ENCODE assay signal across 12 cellular contexts in the genomic region with DNA sequence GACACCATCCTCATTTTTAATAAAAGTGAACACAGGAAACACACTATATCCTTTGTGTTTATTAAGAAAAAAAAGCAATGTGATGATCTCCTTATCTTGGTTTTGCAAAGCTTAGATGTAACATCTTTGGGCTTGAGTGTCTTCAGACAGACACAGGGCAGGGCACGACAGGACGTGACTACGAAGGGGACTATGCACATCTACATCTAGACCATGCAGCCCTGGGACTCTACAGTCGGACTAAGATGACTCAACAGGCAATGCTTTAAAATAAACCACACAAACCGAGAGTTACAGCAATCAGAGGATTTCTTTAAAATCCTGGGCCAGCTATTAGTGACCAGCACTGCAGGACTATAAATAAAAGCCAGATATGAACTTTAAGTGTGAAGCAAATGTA. TPM values are rescaled to one million over a fixed set of nuclear protein-coding genes. Genes with fewer than 3 reads are reported as not detected.
DNase-seq lines count a peak whose midpoint lies in the region; FAIRE-seq and TF ChIP-seq lines count a peak whose summit lies in the region.
"Had no signal": no experiment of that assay in that cellular context is flagged by ENCODE, and none has a peak within 500 bp of the region (broad histone marks: within the 10 kb centered on the region; RNA-seq: fewer than 3 reads in every experiment).

No MANE protein-coding gene starts in this region.

- no peaks in the 10 kb centered on the region for H4K20me1 ChIP-seq in endothelial cell of umbilical vein (replicated peaks; ENCODE audit: control insufficient read depth, extremely low read depth, insufficient read depth, low read length)

- H3K27me3 Mint-ChIP-seq in nephron progenitor cell (ENCODE audit: low read depth, poor library complexity): peaks cover 5% of the 10 kb centered on the region

- H3K4me1 ChIP-seq in endothelial cell of umbilical vein (ENCODE audit: control insufficient read depth, extremely low read depth, insufficient read depth, low read length): peaks cover 6% of the 10 kb centered on the region
- H3K4me1 ChIP-seq: psoas muscle had no signal

- no peak overlapping the region for H3K9ac ChIP-seq in endothelial cell of umbilical vein (replicated peaks; ENCODE audit: extremely low read depth, insufficient read depth, low read length)

- H3K27ac ChIP-seq in endothelial cell of umbilical vein (ENCODE audit: insufficient read depth, low read depth, low read length): no peak overlapping the region
- H3K27ac ChIP-seq: psoas muscle had no signal

- H2AFZ ChIP-seq in endothelial cell of umbilical vein (ENCODE audit: low read depth, low read length): no peak overlapping the region

- POLR2A ChIA-PET in endothelial cell of umbilical vein (lab: Charles Lee): no interaction called here

- dilution Hi-C loops in endothelial cell of umbilical vein (cut with MboI; ENCODE audit: extremely low pct_ligation_motif_present, low sequenced_read_pairs): no loop called here

- no peaks in the 10 kb centered on the region for H3K9me1 ChIP-seq in endothelial cell of umbilical vein (replicated peaks; ENCODE audit: control insufficient read depth, extremely low read depth, insufficient read depth, low read length)

- H3K36me3 Mint-ChIP-seq in nephron progenitor cell (ENCODE audit: low read depth): peaks cover 74% of the 10 kb centered on the region

- intact Hi-C loops in endothelial cell of umbilical vein (cut with micrococcal nuclease): no loop called here

- CTCF ChIA-PET in endothelial cell of umbilical vein (lab: Charles Lee): no interaction called here

- H3K9me3 ChIP-seq in endothelial cell of umbilical vein (replicated peaks; ENCODE audit: control insufficient read depth, insufficient read depth, low read length): no peaks in the 10 kb centered on the region
- H3K9me3 ChIP-seq: psoas muscle had no signal

- DNase-seq in ELR (ENCODE audit: low read depth): peak; percentile 90
- peak; percentile 63 for DNase-seq in NCI-H226
- DNase-seq in endothelial cell of umbilical vein (ENCODE audit: low read depth, low spot score): no peak
- peak; percentile 48 for DNase-seq in renal cortical epithelial cell (ENCODE audit: low read depth)
- DNase-seq in nephron progenitor cell: no peak
- no peak for DNase-seq in cortex of kidney (lab: John Stamatoyannopoulos, UW)
- DNase-seq in stimulated activated CD4-positive, alpha-beta T cell treated with anti-CD3 and anti-CD28 coated beads, Interleukin-1b, Interleukin-23, amount 100 ng/mL, for 48 hours: no peak
- DNase-seq: NCI-H1436; NCI-H526; psoas muscle; stimulated activated CD4-positive, alpha-beta T cell treated with anti-CD3 and anti-CD28 coated beads, Interleukin-2, amount 100 ng/mL, for 48 hours; stimulated activated naive CD8-positive, alpha-beta T cell treated with anti-CD3 and anti-CD28 coated beads, Interleukin-15, Interleukin-2, amounts not matched to agents 100 U/mL and 50 U/mL, for 24 hours had no signal

- H3K36me3 ChIP-seq in endothelial cell of umbilical vein (ENCODE audit: control insufficient read depth in 2 of 2, extremely low read depth in 1 of 2, insufficient read depth in 2 of 2, low read length in 2 of 2): peaks cover 0 to 3% of the 10 kb centered on the region in 2 experiments

- no peak for TF ChIP-seq POLR2A in endothelial cell of umbilical vein (IDR thresholded peaks at IDR 0.05; ENCODE audit: low read depth, low read length)

- no TSS peak for BruUV-seq in endothelial cell of umbilical vein (replicated peaks; lab: Mats Ljungman, UMichigan)

- H3K79me2 ChIP-seq in endothelial cell of umbilical vein (ENCODE audit: control insufficient read depth, insufficient read depth, low read length): no peaks in the 10 kb centered on the region

- TF ChIP-seq CTCF in endothelial cell of umbilical vein (IDR thresholded peaks at IDR 0.05; ENCODE audit: extremely low read depth in 1 of 2, insufficient read depth in 1 of 2, low read depth in 1 of 2, low read length in 2 of 2): no peak
- no peak for TF ChIP-seq CTCF in nephron progenitor cell (IDR thresholded peaks at IDR 0.05)

- FAIRE-seq in endothelial cell of umbilical vein (lab: Jason Lieb, UNC): peak; percentile 4

- H3K4me3 ChIP-seq in endothelial cell of umbilical vein (replicated peaks in 1 of 3; ENCODE audit: insufficient read depth in 1 of 3, low read depth in 1 of 3, low read length in 3 of 3): no peak overlapping the region
- H3K4me3 ChIP-seq: psoas muscle had no signal

- H3K4me2 ChIP-seq in endothelial cell of umbilical vein (ENCODE audit: insufficient read depth, low read length): no peak overlapping the region

- no peaks in the 10 kb centered on the region for H3K9me3 Mint-ChIP-seq in nephron progenitor cell

- no peaks in the 10 kb centered on the region for H3K27me3 ChIP-seq in endothelial cell of umbilical vein (ENCODE audit: control insufficient read depth in 2 of 2, insufficient read depth in 2 of 2, low read length in 2 of 2)

- no peak overlapping the region for H3K27ac Mint-ChIP-seq in nephron progenitor cell

- H3K4me3 Mint-ChIP-seq in nephron progenitor cell: no peak overlapping the region

- H3K4me1 Mint-ChIP-seq in nephron progenitor cell: peaks cover 6% of the 10 kb centered on the region

TF ChIP-seq in endothelial cell of umbilical vein, 7 proteins besides CTCF, POLR2A, EP300 and RAD21:
- TF ChIP-seq POLR2AphosphoS5 (IDR thresholded peaks at IDR 0.05; ENCODE audit: insufficient read depth, low read depth, low read length) (no peak), GATA2 (IDR thresholded peaks at IDR 0.05; ENCODE audit: insufficient read depth, insufficient read length, low read depth, low read length) (peak; percentile 60), FOS (IDR thresholded peaks at IDR 0.05; ENCODE audit: borderline replicate concordance, insufficient read depth, low read length) (peak; percentile 73)
- TF ChIP-seq, protein P1, sequence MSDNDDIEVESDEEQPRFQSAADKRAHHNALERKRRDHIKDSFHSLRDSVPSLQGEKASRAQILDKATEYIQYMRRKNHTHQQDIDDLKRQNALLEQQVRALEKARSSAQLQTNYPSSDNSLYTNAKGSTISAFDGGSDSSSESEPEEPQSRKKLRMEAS (IDR thresholded peaks at IDR 0.05; ENCODE audit: insufficient read depth, insufficient read length): no peak

RNA-seq across cellular contexts. Expression of gene TM2D3, which starts 22.8 kb away (rescaled TPM):
- 34.3 and 36.7 TPM in 2 replicates for total RNA-seq in endothelial cell of umbilical vein
- polyA plus RNA-seq in endothelial cell of umbilical vein: 41.4 and 51.5 TPM in 2 replicates
- polyA plus RNA-seq in endothelial cell of umbilical vein (2011; cell fraction: cytosol; rRNA removed): 31.8 and 35.9 TPM in 2 replicates
- polyA plus RNA-seq in endothelial cell of umbilical vein (2011; cell fraction: nucleus; rRNA removed): 56.2 and 58.6 TPM in 2 replicates
- 38.5 and 41.4 TPM in 2 replicates for polyA plus RNA-seq in endothelial cell of umbilical vein (2012)
- polyA minus RNA-seq in endothelial cell of umbilical vein: 73.8 and 79.8 TPM in 2 replicates
- polyA minus RNA-seq in endothelial cell of umbilical vein (2011; cell fraction: cytosol; rRNA and poly(A)+ RNA removed): 24.7 TPM
- 99.7 and 106 TPM in 2 replicates for polyA minus RNA-seq in endothelial cell of umbilical vein (2011; cell fraction: nucleus; rRNA and poly(A)+ RNA removed)
- 46.2 and 57.1 TPM in 2 replicates for total RNA-seq in renal cortical epithelial cell

RNA-seq across cellular contexts. Expression of gene TARS3, which starts 49.3 kb away (rescaled TPM):
- total RNA-seq in endothelial cell of umbilical vein (7.7 and 8.2 TPM in 2 replicates), renal cortical epithelial cell (10.2 and 11.3 TPM in 2 replicates)
- 0.91 and 0.94 TPM in 2 replicates for polyA plus RNA-seq in endothelial cell of umbilical vein
- 1.6 and 2.0 TPM in 2 replicates for polyA plus RNA-seq in endothelial cell of umbilical vein (2011; cell fraction: cytosol; rRNA removed)
- polyA plus RNA-seq in endothelial cell of umbilical vein (2011; cell fraction: nucleus; rRNA removed): 5.6 and 5.7 TPM in 2 replicates
- polyA plus RNA-seq in endothelial cell of umbilical vein (2012): 4.2 and 4.6 TPM in 2 replicates
- 2.5 and 3.5 TPM in 2 replicates for polyA minus RNA-seq in endothelial cell of umbilical vein
- 1.7 TPM for polyA minus RNA-seq in endothelial cell of umbilical vein (2011; cell fraction: cytosol; rRNA and poly(A)+ RNA removed)
- polyA minus RNA-seq in endothelial cell of umbilical vein (2011; cell fraction: nucleus; rRNA and poly(A)+ RNA removed): 6.7 and 7.5 TPM in 2 replicates

Comparison
In these comparisons a context has a peak if more than half of its experiments do, and no peak if none do; other contexts are left out.
1. DNase-seq: peak in ELR (single experiment), NCI-H226 (single experiment) and renal cortical epithelial cell (single experiment); none in endothelial cell of umbilical vein (single experiment), nephron progenitor cell (single experiment), cortex of kidney (single experiment) and stimulated activated CD4-positive, alpha-beta T cell treated with anti-CD3 and anti-CD28 coated beads, Interleukin-1b, Interleukin-23, amount 100 ng/mL, for 48 hours (single experiment).